ENCODE assay signal across 16 cellular contexts in the genomic region with DNA sequence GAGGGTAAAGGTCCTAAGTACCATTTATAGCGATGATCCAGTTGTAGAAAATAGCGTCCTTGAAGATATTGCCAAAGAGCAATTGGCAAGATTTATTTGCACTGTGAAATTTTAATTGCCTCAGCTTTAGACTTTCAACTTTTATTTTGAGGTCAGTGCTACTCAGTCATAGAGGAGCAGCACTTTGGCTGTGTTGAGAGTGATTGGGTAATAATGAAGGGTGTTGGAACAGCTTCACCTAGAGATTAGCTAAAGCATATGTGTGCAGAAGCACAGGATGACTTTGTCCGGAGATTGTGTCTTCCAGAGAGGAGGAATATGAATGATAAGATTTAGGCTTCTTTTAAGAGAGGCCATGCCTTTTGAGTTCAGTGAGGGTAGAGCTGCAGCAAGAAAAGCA.
DNase-seq lines count a peak whose midpoint lies in the region; ATAC-seq and TF ChIP-seq lines count a peak whose summit lies in the region.
"Had no signal": no experiment of that assay in that cellular context is flagged by ENCODE, and none has a peak within 500 bp of the region (broad histone marks: within the 10 kb centered on the region; RNA-seq: fewer than 3 reads in every experiment).

No MANE protein-coding gene starts in this region.

- H3F3A ChIP-seq in smooth muscle cell (ENCODE audit: low read depth), result no peaks in the 10 kb centered on the region

- H3K79me2 ChIP-seq in smooth muscle cell (ENCODE audit: low read depth), result no peaks in the 10 kb centered on the region

- peak; percentile 97 for ATAC-seq in Right ventricle myocardium superior (ENCODE audit: poor library complexity)
- peak; percentile 85 to 93 for ATAC-seq in right cardiac atrium
- peak; percentile 36 for ATAC-seq in lung (ENCODE audit: insufficient read depth, low FRiP score)
- peak; percentile 75 for ATAC-seq in upper lobe of right lung
- ATAC-seq in GM18502 (IDR thresholded peaks at IDR 0.05; ENCODE audit: poor library complexity, unreplicated experiment), result no peak
- ATAC-seq: K562, PC-3 had no signal

- no peaks in the 10 kb centered on the region for H4K20me1 ChIP-seq in smooth muscle cell (ENCODE audit: low read depth)

- H3K4me3 ChIP-seq in right atrium auricular region (no peak overlapping the region), right cardiac atrium (ENCODE audit: low read length) (no peak overlapping the region), lung (no peak overlapping the region), upper lobe of right lung (no peak overlapping the region), smooth muscle cell (no peak overlapping the region)
- H3K4me3 ChIP-seq: K562 had no signal

- 40% methylated on average over 3 of the region's 3 CpGs for WGBS in right cardiac atrium
- 53 to 80% methylated on average over 3 of the region's 3 CpGs for WGBS in lung, 2 donors
- 88% methylated on average over 3 of the region's 3 CpGs for WGBS in smooth muscle cell (ENCODE audit: low lambda C conversion rate)

- no peaks in the 10 kb centered on the region for H3K36me3 ChIP-seq in right atrium auricular region
- no peaks in the 10 kb centered on the region for H3K36me3 ChIP-seq in lung (ENCODE audit: control insufficient read depth in 2 of 2, insufficient read depth in 2 of 2, low read length in 2 of 2)
- no peaks in the 10 kb centered on the region for H3K36me3 ChIP-seq in upper lobe of right lung
- no peaks in the 10 kb centered on the region for H3K36me3 ChIP-seq in smooth muscle cell (ENCODE audit: low read depth)

- H3K4me2 ChIP-seq in smooth muscle cell, result no peak overlapping the region

- intact Hi-C loops in Right ventricle myocardium superior (cut with DNase I) (no loop called here), right cardiac atrium (cut with DNase I) (no loop called here), upper lobe of right lung (cut with DNase I) (no loop called here)

- no peaks in the 10 kb centered on the region for H3K9me3 ChIP-seq in right atrium auricular region
- H3K9me3 ChIP-seq in right cardiac atrium (ENCODE audit: control insufficient read depth, low read length), result no peaks in the 10 kb centered on the region
- H3K9me3 ChIP-seq in lung (ENCODE audit: control insufficient read depth in 2 of 2, insufficient read depth in 1 of 2, low read length in 1 of 2), result no peaks in the 10 kb centered on the region
- H3K9me3 ChIP-seq in upper lobe of right lung, result no peaks in the 10 kb centered on the region
- H3K9me3 ChIP-seq in smooth muscle cell (replicated peaks; ENCODE audit: low read depth), result no peaks in the 10 kb centered on the region

- H3K4me1 ChIP-seq in right atrium auricular region, result no peaks in the 10 kb centered on the region
- H3K4me1 ChIP-seq in right cardiac atrium (ENCODE audit: control insufficient read depth, insufficient read depth, low read length), result peaks cover 1% of the 10 kb centered on the region
- H3K4me1 ChIP-seq in lung (ENCODE audit: control insufficient read depth in 2 of 2, insufficient read depth in 2 of 2, low read length in 2 of 2), result no peaks in the 10 kb centered on the region
- H3K4me1 ChIP-seq in upper lobe of right lung, result no peaks in the 10 kb centered on the region
- H3K4me1 ChIP-seq in smooth muscle cell (ENCODE audit: low read depth), result no peaks in the 10 kb centered on the region

- H3K27me3 ChIP-seq in right atrium auricular region (no peaks in the 10 kb centered on the region), right cardiac atrium (ENCODE audit: control insufficient read depth, insufficient read depth) (no peaks in the 10 kb centered on the region), lung (ENCODE audit: control insufficient read depth, insufficient read depth) (no peaks in the 10 kb centered on the region), upper lobe of right lung (no peaks in the 10 kb centered on the region), smooth muscle cell (ENCODE audit: low read depth) (no peaks in the 10 kb centered on the region)

- no peak overlapping the region for H3K9ac ChIP-seq in smooth muscle cell (ENCODE audit: low read depth)

- H2AFZ ChIP-seq in smooth muscle cell (ENCODE audit: low read depth), result no peak overlapping the region

- H3K27ac ChIP-seq in right atrium auricular region (no peak overlapping the region), right cardiac atrium (ENCODE audit: low read length) (no peak overlapping the region), lung (ENCODE audit: low read depth in 1 of 2, low read length in 1 of 2) (no peak overlapping the region), upper lobe of right lung (no peak overlapping the region), smooth muscle cell (ENCODE audit: low read depth) (no peak overlapping the region)

- TF ChIP-seq CTCF in right atrium auricular region (IDR thresholded peaks at IDR 0.05) (no peak), lung (IDR thresholded peaks at IDR 0.05; ENCODE audit: control extremely low read depth, extremely low read depth) (no peak), upper lobe of right lung (IDR thresholded peaks at IDR 0.05) (no peak), smooth muscle cell (IDR thresholded peaks at IDR 0.05; ENCODE audit: borderline replicate concordance, insufficient read depth, poor library complexity, severe bottlenecking) (no peak)

- DNase-seq in Right ventricle myocardium superior (no peak), right atrium auricular region (ENCODE audit: low spot score) (no peak), right cardiac atrium (no peak), lung (ENCODE audit: low spot score) (no peak), upper lobe of right lung (no peak), smooth muscle cell (lab: John Stamatoyannopoulos, UW; ENCODE audit: unreplicated experiment) (no peak)
- no peak for DNase-seq in stimulated activated CD4-positive, alpha-beta T cell treated with anti-CD3 and anti-CD28 coated beads, Interleukin-4, amount 100 ng/mL, for 24 hours
- DNase-seq: DMS 273 treated with DMSO at 0.1 percent for 48 hours, NCI-H1694 treated with DMSO at 0.1 percent for 48 hours, NCI-H2227 treated with DMSO at 0.1 percent for 48 hours, NCI-H510A treated with DMSO at 0.1 percent for 48 hours, NCI-H82, PC-3, RPMI8226 had no signal
